In the genomic region with DNA sequence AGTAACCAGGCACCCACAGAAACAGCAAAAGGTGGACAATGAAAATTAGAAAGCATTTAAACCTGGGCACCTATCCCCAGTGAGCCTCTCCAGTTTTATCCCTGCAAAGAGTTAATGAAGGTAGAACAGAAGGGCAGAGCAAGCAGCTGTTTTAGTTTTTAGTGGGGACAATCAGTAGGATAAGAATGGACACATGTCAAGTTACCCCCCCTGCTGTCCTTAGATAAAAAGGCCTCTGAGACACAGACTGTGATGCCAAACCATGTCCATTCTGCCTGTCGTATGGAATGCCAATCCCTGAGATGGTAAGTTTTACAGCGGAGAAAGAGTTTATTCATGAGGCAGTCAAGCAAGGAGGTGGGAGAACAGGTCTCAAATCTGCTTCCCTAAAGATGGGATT, we compare ENCODE assay signal across 24 cellular contexts.
A peak's percentile ranks its signal among the peaks of the same experiment; 100 is the strongest.
DNase-seq lines count a peak whose midpoint lies in the region; TF ChIP-seq lines count a peak whose summit lies in the region.
"Had no signal": no experiment of that assay in that cellular context is flagged by ENCODE, and none has a peak within 500 bp of the region (broad histone marks: within the 10 kb centered on the region; RNA-seq: fewer than 3 reads in every experiment).

No MANE protein-coding gene starts in this region.

- H3K9ac ChIP-seq in SK-N-MC (ENCODE audit: insufficient read length) = peak overlapping the region; percentile 77
- H3K9ac ChIP-seq: BLaER1 had no signal

- H3K9me3 ChIP-seq in A673 (ENCODE audit: low read depth, low read length, poor library complexity, severe bottlenecking) = no peaks in the 10 kb centered on the region
- H3K9me3 ChIP-seq in SK-N-MC (ENCODE audit: low read depth, low read length) = no peaks in the 10 kb centered on the region
- H3K9me3 ChIP-seq: BLaER1, upper lobe of left lung had no signal

- H3K4me3 Mint-ChIP-seq in activated CD4-positive, alpha-beta T cell treated with anti-CD3 and anti-CD28 coated beads, Interleukin-2, amount 10 ng/mL, durations not matched to agents 24 days and 14 days = no peak overlapping the region
- H3K4me3 Mint-ChIP-seq: brain; naive thymus-derived CD8-positive, alpha-beta T cell had no signal

- no peak overlapping the region for H3K27ac Mint-ChIP-seq in activated CD4-positive, alpha-beta T cell treated with anti-CD3 and anti-CD28 coated beads, Interleukin-2, amount 10 ng/mL, durations not matched to agents 24 days and 14 days
- H3K27ac Mint-ChIP-seq: brain had no signal

- POLR2A ChIA-PET in A673 (lab: Charles Lee; ENCODE audit: low non-redundant PET) = no interaction called here

- H3K36me3 ChIP-seq in A673 (ENCODE audit: insufficient read depth, low read length, poor library complexity, severe bottlenecking) (no peaks in the 10 kb centered on the region), SK-N-MC (ENCODE audit: insufficient read depth, low read length) (no peaks in the 10 kb centered on the region)
- H3K36me3 ChIP-seq: BLaER1, upper lobe of left lung had no signal

- DNase-seq in A673 (ENCODE audit: low spot score) (peak; percentile 75), HT-29 (ENCODE audit: low spot score) (peak; percentile 37), SK-N-MC (ENCODE audit: low read depth, low spot score) (no peak), erythroblast (lab: John Stamatoyannopoulos, UW) (peak; percentile 56 to 80), HK-2 (ENCODE audit: unreplicated experiment) (no peak)
- DNase-seq in stimulated activated CD4-positive, alpha-beta T cell treated with anti-CD3 and anti-CD28 coated beads, Interleukin-4, amount 100 ng/mL, for 24 hours = no peak
- no peak for DNase-seq in activated CD4-positive, alpha-beta T cell treated with anti-CD3 and anti-CD28 coated beads, Interleukin-2, amount 10 ng/mL, durations not matched to agents 24 days and 14 days
- no peak for DNase-seq in activated CD8-positive, alpha-beta memory T cell treated with anti-CD3 and anti-CD28 coated beads, Interleukin-2, amount 50 U/mL, for 4 hours
- DNase-seq: activated T-cell treated with anti-CD3 and anti-CD28 coated beads, Interleukin-2, amount 50 U/mL, for 1 hour; cerebellar nuclear complex; DND-41; glutamatergic neuron; HCEC 1CT; KG1; left ventricle myocardium superior; midbrain; naive thymus-derived CD8-positive, alpha-beta T cell; NCI-H146; SIG-M5; stimulated activated CD4-positive, alpha-beta T cell treated with anti-CD3 and anti-CD28 coated beads, Interleukin-2, amount 100 ng/mL, for 48 hours; substantia nigra; upper lobe of left lung had no signal

- peaks cover 25% of the 10 kb centered on the region for H3K4me1 Mint-ChIP-seq in activated CD4-positive, alpha-beta T cell treated with anti-CD3 and anti-CD28 coated beads, Interleukin-2, amount 10 ng/mL, durations not matched to agents 24 days and 14 days

- H3K36me3 Mint-ChIP-seq in activated CD4-positive, alpha-beta T cell treated with anti-CD3 and anti-CD28 coated beads, Interleukin-2, amount 10 ng/mL, durations not matched to agents 24 days and 14 days (ENCODE audit: low read depth) = peaks cover 2% of the 10 kb centered on the region
- H3K36me3 Mint-ChIP-seq: brain; naive thymus-derived CD8-positive, alpha-beta T cell had no signal

- CTCF ChIA-PET in A673 (lab: Charles Lee) = interaction anchor here (0.7 kb wide), 1 partner anchor 33 kb away, joined by 4 read pairs; no protein-coding TSS in a partner anchor

- H3K4me1 ChIP-seq in A673 (ENCODE audit: insufficient read depth, low read length, poor library complexity, severe bottlenecking) = peaks cover 57% of the 10 kb centered on the region

- no peak for TF ChIP-seq POLR2A in erythroblast (IDR thresholded peaks at IDR 0.05; ENCODE audit: low read length)

- H3K27me3 Mint-ChIP-seq in activated CD4-positive, alpha-beta T cell treated with anti-CD3 and anti-CD28 coated beads, Interleukin-2, amount 10 ng/mL, durations not matched to agents 24 days and 14 days = peaks cover 4% of the 10 kb centered on the region
- H3K27me3 Mint-ChIP-seq: brain had no signal

- BruUV-seq in A673 (replicated peaks; lab: Mats Ljungman, UMichigan) = no TSS peak

- H3K4me3 ChIP-seq in A673 (ENCODE audit: low read depth, low read length, poor library complexity, severe bottlenecking) (no peak overlapping the region), SK-N-MC (peak overlapping the region; percentile 67; the same call in 1 of the 2 replicates)
- H3K4me3 ChIP-seq: BLaER1, upper lobe of left lung had no signal

- H3K27ac ChIP-seq in A673 (ENCODE audit: low read depth, low read length, poor library complexity, severe bottlenecking) (peak overlapping the region; percentile 96), SK-N-MC (peak overlapping the region; percentile 98)
- H3K27ac ChIP-seq: BLaER1, upper lobe of left lung had no signal

- intact Hi-C loops in A673 (cut with micrococcal nuclease; ENCODE audit: unreplicated experiment) = loop anchor here (5.0 kb wide), 1 partner anchor 122 kb away; no protein-coding TSS in a partner anchor
- intact Hi-C loops in activated CD4-positive, alpha-beta T cell treated with anti-CD3 and anti-CD28 coated beads, Interleukin-2, amount 10 ng/mL, durations not matched to agents 24 days and 14 days (cut with micrococcal nuclease) = loop anchor here (5.0 to 10.0 kb wide), 2 partner anchors 93 to 190 kb away; no protein-coding TSS in a partner anchor

- peaks cover 11% of the 10 kb centered on the region for H3K9me3 Mint-ChIP-seq in activated CD4-positive, alpha-beta T cell treated with anti-CD3 and anti-CD28 coated beads, Interleukin-2, amount 10 ng/mL, durations not matched to agents 24 days and 14 days
- H3K9me3 Mint-ChIP-seq: naive thymus-derived CD8-positive, alpha-beta T cell had no signal

- no peaks in the 10 kb centered on the region for H3K27me3 ChIP-seq in A673 (replicated peaks; ENCODE audit: insufficient read depth, low read depth, low read length, poor library complexity)
- H3K27me3 ChIP-seq: BLaER1, upper lobe of left lung had no signal

- TF ChIP-seq CTCF in A673 (conservative IDR thresholded peaks at IDR 0.05; ENCODE audit: low read depth, low read length) = peak; percentile 22; the same call in 1 of the 2 replicates

Comparison
In these comparisons a context has a peak if more than half of its experiments do, and no peak if none do; other contexts are left out.
1. DNase-seq: peak in A673 (single experiment), HT-29 (single experiment) and erythroblast (2 of 2); none in SK-N-MC (single experiment), stimulated activated CD4-positive, alpha-beta T cell treated with anti-CD3 and anti-CD28 coated beads, Interleukin-4, amount 100 ng/mL, for 24 hours (single experiment), HK-2 (single experiment), activated CD4-positive, alpha-beta T cell treated with anti-CD3 and anti-CD28 coated beads, Interleukin-2, amount 10 ng/mL, durations not matched to agents 24 days and 14 days (single experiment) and activated CD8-positive, alpha-beta memory T cell treated with anti-CD3 and anti-CD28 coated beads, Interleukin-2, amount 50 U/mL, for 4 hours (single experiment).